In the genomic region with DNA sequence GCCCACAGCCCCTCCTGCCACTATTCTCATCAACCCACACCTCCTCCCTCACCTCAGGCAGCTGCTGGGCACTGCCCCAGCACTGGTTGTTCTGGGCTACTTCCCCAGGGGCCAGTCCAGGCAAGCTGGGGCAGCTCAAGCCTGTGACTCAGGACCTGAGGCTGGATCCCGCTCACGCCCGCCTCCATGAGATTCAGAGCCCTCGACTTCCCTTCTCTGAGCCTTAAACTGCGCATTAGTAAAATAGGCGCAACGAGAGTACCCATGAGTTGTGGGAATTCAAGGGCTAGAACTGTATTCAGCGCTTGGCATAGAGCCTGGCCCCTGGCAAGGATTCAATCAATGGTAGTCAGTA, we compare ENCODE assay signal across 8 cellular contexts. TPM values are rescaled to one million over a fixed set of nuclear protein-coding genes. Genes with fewer than 3 reads are reported as not detected.
DNase-seq lines count a peak whose midpoint lies in the region; ATAC-seq and TF ChIP-seq lines count a peak whose summit lies in the region.

No MANE protein-coding gene starts in this region.

- no peaks in the 10 kb centered on the region for H3K27me3 ChIP-seq in SU-DHL-6 (ENCODE audit: low read length)
- no peaks in the 10 kb centered on the region for H3K27me3 ChIP-seq in esophagus squamous epithelium

- no peak for TF ChIP-seq POLR2A in esophagus squamous epithelium (IDR thresholded peaks at IDR 0.05)

- H3K4me2 ChIP-seq in SU-DHL-6 (ENCODE audit: low read depth, low read length, poor library complexity, severe bottlenecking), result peak overlapping the region; percentile 75

- peak overlapping the region; percentile 94 to 98 (median 96) for H3K4me3 Mint-ChIP-seq in IgD-negative memory B cell
- peak overlapping the region; percentile 68 for H3K4me3 Mint-ChIP-seq in natural killer cell treated with Interleukin-12 subunit alpha and Interleukin-12 subunit beta and Interleukin-15 and Interleukin-18, amount 100 ng/mL, for 72 hours

- WGBS in esophagus squamous epithelium, 2 donors, result no CpG with 5 or more reads among the region's 8 CpGs

- peaks cover 1% of the 10 kb centered on the region for H3K27me3 Mint-ChIP-seq in IgD-negative memory B cell
- H3K27me3 Mint-ChIP-seq in natural killer cell treated with Interleukin-12 subunit alpha and Interleukin-12 subunit beta and Interleukin-15 and Interleukin-18, amount 100 ng/mL, for 72 hours, result no peaks in the 10 kb centered on the region

- H3K4me1 Mint-ChIP-seq in IgD-negative memory B cell, result peaks cover 32 to 44% (median 40%) of the 10 kb centered on the region in 3 donors
- peaks cover 26 to 46% of the 10 kb centered on the region in 2 donors for H3K4me1 Mint-ChIP-seq in natural killer cell treated with Interleukin-12 subunit alpha and Interleukin-12 subunit beta and Interleukin-15 and Interleukin-18, amount 100 ng/mL, for 72 hours (ENCODE audit: low read depth in 2 of 2)

- H3F3A ChIP-seq in SU-DHL-6 (ENCODE audit: insufficient read depth), result no peaks in the 10 kb centered on the region

- no peaks in the 10 kb centered on the region for H3K9me2 ChIP-seq in SU-DHL-6 (replicated peaks; ENCODE audit: insufficient read depth, low read length)

- H3K79me2 ChIP-seq in SU-DHL-6 (ENCODE audit: insufficient read depth, low read length), result no peaks in the 10 kb centered on the region

- in situ Hi-C loops in G401 (cut with HindIII; ENCODE audit: low sequenced_read_pairs), result no loop called here

- H3K27ac ChIP-seq in SU-DHL-6 (ENCODE audit: low read depth, low read length) (no peak overlapping the region), esophagus squamous epithelium (peak overlapping the region; percentile 94 to 98 (median 96))

- H3K4me3 ChIP-seq in SU-DHL-6 (ENCODE audit: insufficient read depth, low read length, poor library complexity, severe bottlenecking) (peak overlapping the region; percentile 39), esophagus squamous epithelium (peak overlapping the region; percentile 32 to 84 (median 58))

- H4K20me1 ChIP-seq in SU-DHL-6 (ENCODE audit: low read depth, low read length), result no peaks in the 10 kb centered on the region

- DNase-seq in DMS153 (lab: John Stamatoyannopoulos, UW) (peak; percentile 78), esophagus squamous epithelium (lab: John Stamatoyannopoulos, UW) (peak; percentile 29), G401 (ENCODE audit: low spot score) (no peak), superior temporal gyrus (ENCODE audit: extremely low spot score) (no peak)
- DNase-seq in natural killer cell treated with Interleukin-12 subunit alpha and Interleukin-12 subunit beta and Interleukin-15 and Interleukin-18, amount 100 ng/mL, for 72 hours (ENCODE audit: low spot score), result no peak

- H2AFZ ChIP-seq in SU-DHL-6 (ENCODE audit: low read depth, low read length, severe bottlenecking), result peak overlapping the region; percentile 52

- H3K36me3 ChIP-seq in SU-DHL-6 (ENCODE audit: low read length) (no peaks in the 10 kb centered on the region), esophagus squamous epithelium (peaks cover 0 to 1% (median 0%) of the 10 kb centered on the region in 3 donors)

- H3K9me3 ChIP-seq in SU-DHL-6 (ENCODE audit: insufficient read depth, low read length) (no peaks in the 10 kb centered on the region), esophagus squamous epithelium (no peaks in the 10 kb centered on the region)

- peaks cover 41 to 95% (median 83%) of the 10 kb centered on the region in 3 donors for H3K4me1 ChIP-seq in esophagus squamous epithelium

- H3K36me3 Mint-ChIP-seq in IgD-negative memory B cell, result peaks cover 2% of the 10 kb centered on the region
- no peaks in the 10 kb centered on the region for H3K36me3 Mint-ChIP-seq in natural killer cell treated with Interleukin-12 subunit alpha and Interleukin-12 subunit beta and Interleukin-15 and Interleukin-18, amount 100 ng/mL, for 72 hours

- peak overlapping the region; percentile 34; the same call in 1 of the 2 replicates for H3K9ac ChIP-seq in SU-DHL-6 (ENCODE audit: low read length)

- H3K9me3 Mint-ChIP-seq in IgD-negative memory B cell, result no peaks in the 10 kb centered on the region
- no peaks in the 10 kb centered on the region for H3K9me3 Mint-ChIP-seq in natural killer cell treated with Interleukin-12 subunit alpha and Interleukin-12 subunit beta and Interleukin-15 and Interleukin-18, amount 100 ng/mL, for 72 hours

- TF ChIP-seq CTCF in SU-DHL-6 (IDR thresholded peaks at IDR 0.05; ENCODE audit: insufficient read depth, low read length, poor library complexity, severe bottlenecking), result no peak
- TF ChIP-seq CTCF in esophagus squamous epithelium (IDR thresholded peaks at IDR 0.05), result no peak

- no peak for ATAC-seq in natural killer cell treated with Interleukin-12 subunit alpha and Interleukin-12 subunit beta and Interleukin-15 and Interleukin-18, amount 100 ng/mL, for 72 hours
- ATAC-seq in HG03565 (IDR thresholded peaks at IDR 0.05; ENCODE audit: unreplicated experiment), result no peak

- intact Hi-C loops in esophagus squamous epithelium (cut with DNase I), result no loop called here

- H3K27ac Mint-ChIP-seq in IgD-negative memory B cell, result peak overlapping the region in 2 of 3 donors; percentile 83 to 91
- H3K27ac Mint-ChIP-seq in natural killer cell treated with Interleukin-12 subunit alpha and Interleukin-12 subunit beta and Interleukin-15 and Interleukin-18, amount 100 ng/mL, for 72 hours, result peak overlapping the region in 1 of 2 donors; percentile 89

RNA-seq across cellular contexts. Expression of a gene that starts 0.8 kb away (rescaled TPM):
- 544 TPM for polyA plus RNA-seq in IgD-negative memory B cell
- 100 to 1,000 TPM in 3 of 4 donors, 10 to 100 TPM in 1; 70.9 to 137 (median 108) TPM for total RNA-seq in esophagus squamous epithelium
- 100 to 1,000 TPM in 1 of 2 donors, 10 to 100 TPM in 1; 39.3 to 158 TPM for total RNA-seq in natural killer cell treated with Interleukin-12 subunit alpha and Interleukin-12 subunit beta and Interleukin-15 and Interleukin-18, amount 100 ng/mL, for 72 hours
- total RNA-seq in G401 (2014; rRNA removed; shearing (Covaris generic)), result 16.1 and 18.7 TPM in 2 replicates

Comparison
In these comparisons a context has a peak if more than half of its experiments do, and no peak if none do; other contexts are left out.
1. DNase-seq: peak in DMS153 (single experiment) and esophagus squamous epithelium (single experiment); none in natural killer cell treated with Interleukin-12 subunit alpha and Interleukin-12 subunit beta and Interleukin-15 and Interleukin-18, amount 100 ng/mL, for 72 hours (single experiment), G401 (single experiment) and superior temporal gyrus (single experiment).